ENCODE assay signal across 1 cellular context in the genomic region with DNA sequence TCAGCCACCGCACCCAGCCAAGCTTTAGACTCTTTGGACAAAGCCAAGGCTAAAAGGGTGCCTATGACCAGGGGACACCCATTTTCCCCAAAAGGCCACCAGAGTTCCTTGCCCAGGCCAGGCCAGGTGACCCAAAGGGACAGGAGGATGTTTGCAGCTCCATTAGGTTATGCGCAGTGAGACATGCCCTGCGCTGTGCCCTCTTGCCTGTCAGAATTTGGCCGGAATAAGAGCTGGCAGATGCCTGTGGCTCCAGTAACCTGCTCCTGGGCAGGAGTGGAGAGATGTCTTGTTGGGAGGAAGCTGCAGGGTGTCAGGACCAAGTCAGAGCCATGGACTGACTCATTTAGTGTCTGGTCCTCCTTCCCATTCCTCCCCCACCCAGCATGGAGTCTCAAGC.
TF ChIP-seq lines count a peak whose summit lies in the region.

No MANE protein-coding gene starts in this region.

TF ChIP-seq in GM23338, 12 proteins besides CTCF, POLR2A, EP300 and RAD21 (continued from another document):
- TF ChIP-seq, protein P1, sequence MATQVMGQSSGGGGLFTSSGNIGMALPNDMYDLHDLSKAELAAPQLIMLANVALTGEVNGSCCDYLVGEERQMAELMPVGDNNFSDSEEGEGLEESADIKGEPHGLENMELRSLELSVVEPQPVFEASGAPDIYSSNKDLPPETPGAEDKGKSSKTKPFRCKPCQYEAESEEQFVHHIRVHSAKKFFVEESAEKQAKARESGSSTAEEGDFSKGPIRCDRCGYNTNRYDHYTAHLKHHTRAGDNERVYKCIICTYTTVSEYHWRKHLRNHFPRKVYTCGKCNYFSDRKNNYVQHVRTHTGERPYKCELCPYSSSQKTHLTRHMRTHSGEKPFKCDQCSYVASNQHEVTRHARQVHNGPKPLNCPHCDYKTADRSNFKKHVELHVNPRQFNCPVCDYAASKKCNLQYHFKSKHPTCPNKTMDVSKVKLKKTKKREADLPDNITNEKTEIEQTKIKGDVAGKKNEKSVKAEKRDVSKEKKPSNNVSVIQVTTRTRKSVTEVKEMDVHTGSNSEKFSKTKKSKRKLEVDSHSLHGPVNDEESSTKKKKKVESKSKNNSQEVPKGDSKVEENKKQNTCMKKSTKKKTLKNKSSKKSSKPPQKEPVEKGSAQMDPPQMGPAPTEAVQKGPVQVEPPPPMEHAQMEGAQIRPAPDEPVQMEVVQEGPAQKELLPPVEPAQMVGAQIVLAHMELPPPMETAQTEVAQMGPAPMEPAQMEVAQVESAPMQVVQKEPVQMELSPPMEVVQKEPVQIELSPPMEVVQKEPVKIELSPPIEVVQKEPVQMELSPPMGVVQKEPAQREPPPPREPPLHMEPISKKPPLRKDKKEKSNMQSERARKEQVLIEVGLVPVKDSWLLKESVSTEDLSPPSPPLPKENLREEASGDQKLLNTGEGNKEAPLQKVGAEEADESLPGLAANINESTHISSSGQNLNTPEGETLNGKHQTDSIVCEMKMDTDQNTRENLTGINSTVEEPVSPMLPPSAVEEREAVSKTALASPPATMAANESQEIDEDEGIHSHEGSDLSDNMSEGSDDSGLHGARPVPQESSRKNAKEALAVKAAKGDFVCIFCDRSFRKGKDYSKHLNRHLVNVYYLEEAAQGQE (IDR thresholded peaks at IDR 0.05; ENCODE audit: unreplicated experiment): no peak
- TF ChIP-seq JUNB (IDR thresholded peaks at IDR 0.05; ENCODE audit: unreplicated experiment): no peak
- TF ChIP-seq, protein P2, sequence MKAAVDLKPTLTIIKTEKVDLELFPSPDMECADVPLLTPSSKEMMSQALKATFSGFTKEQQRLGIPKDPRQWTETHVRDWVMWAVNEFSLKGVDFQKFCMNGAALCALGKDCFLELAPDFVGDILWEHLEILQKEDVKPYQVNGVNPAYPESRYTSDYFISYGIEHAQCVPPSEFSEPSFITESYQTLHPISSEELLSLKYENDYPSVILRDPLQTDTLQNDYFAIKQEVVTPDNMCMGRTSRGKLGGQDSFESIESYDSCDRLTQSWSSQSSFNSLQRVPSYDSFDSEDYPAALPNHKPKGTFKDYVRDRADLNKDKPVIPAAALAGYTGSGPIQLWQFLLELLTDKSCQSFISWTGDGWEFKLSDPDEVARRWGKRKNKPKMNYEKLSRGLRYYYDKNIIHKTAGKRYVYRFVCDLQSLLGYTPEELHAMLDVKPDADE (IDR thresholded peaks at IDR 0.05): no peak
- no peak for TF ChIP-seq ZNF114 (CRISPR knock-in tag; IDR thresholded peaks at IDR 0.05)
- TF ChIP-seq EZH2 (IDR thresholded peaks at IDR 0.05; ENCODE audit: low read depth, unreplicated experiment): no peak
- no peak for TF ChIP-seq NANOG (IDR thresholded peaks at IDR 0.05; ENCODE audit: borderline replicate concordance)
- no peak for TF ChIP-seq ZNF331 (CRISPR knock-in tag; IDR thresholded peaks at IDR 0.05; ENCODE audit: low read depth)
- no peak for TF ChIP-seq CREB1 (CRISPR knock-in tag; IDR thresholded peaks at IDR 0.05; ENCODE audit: low read depth)
- TF ChIP-seq, protein P3, sequence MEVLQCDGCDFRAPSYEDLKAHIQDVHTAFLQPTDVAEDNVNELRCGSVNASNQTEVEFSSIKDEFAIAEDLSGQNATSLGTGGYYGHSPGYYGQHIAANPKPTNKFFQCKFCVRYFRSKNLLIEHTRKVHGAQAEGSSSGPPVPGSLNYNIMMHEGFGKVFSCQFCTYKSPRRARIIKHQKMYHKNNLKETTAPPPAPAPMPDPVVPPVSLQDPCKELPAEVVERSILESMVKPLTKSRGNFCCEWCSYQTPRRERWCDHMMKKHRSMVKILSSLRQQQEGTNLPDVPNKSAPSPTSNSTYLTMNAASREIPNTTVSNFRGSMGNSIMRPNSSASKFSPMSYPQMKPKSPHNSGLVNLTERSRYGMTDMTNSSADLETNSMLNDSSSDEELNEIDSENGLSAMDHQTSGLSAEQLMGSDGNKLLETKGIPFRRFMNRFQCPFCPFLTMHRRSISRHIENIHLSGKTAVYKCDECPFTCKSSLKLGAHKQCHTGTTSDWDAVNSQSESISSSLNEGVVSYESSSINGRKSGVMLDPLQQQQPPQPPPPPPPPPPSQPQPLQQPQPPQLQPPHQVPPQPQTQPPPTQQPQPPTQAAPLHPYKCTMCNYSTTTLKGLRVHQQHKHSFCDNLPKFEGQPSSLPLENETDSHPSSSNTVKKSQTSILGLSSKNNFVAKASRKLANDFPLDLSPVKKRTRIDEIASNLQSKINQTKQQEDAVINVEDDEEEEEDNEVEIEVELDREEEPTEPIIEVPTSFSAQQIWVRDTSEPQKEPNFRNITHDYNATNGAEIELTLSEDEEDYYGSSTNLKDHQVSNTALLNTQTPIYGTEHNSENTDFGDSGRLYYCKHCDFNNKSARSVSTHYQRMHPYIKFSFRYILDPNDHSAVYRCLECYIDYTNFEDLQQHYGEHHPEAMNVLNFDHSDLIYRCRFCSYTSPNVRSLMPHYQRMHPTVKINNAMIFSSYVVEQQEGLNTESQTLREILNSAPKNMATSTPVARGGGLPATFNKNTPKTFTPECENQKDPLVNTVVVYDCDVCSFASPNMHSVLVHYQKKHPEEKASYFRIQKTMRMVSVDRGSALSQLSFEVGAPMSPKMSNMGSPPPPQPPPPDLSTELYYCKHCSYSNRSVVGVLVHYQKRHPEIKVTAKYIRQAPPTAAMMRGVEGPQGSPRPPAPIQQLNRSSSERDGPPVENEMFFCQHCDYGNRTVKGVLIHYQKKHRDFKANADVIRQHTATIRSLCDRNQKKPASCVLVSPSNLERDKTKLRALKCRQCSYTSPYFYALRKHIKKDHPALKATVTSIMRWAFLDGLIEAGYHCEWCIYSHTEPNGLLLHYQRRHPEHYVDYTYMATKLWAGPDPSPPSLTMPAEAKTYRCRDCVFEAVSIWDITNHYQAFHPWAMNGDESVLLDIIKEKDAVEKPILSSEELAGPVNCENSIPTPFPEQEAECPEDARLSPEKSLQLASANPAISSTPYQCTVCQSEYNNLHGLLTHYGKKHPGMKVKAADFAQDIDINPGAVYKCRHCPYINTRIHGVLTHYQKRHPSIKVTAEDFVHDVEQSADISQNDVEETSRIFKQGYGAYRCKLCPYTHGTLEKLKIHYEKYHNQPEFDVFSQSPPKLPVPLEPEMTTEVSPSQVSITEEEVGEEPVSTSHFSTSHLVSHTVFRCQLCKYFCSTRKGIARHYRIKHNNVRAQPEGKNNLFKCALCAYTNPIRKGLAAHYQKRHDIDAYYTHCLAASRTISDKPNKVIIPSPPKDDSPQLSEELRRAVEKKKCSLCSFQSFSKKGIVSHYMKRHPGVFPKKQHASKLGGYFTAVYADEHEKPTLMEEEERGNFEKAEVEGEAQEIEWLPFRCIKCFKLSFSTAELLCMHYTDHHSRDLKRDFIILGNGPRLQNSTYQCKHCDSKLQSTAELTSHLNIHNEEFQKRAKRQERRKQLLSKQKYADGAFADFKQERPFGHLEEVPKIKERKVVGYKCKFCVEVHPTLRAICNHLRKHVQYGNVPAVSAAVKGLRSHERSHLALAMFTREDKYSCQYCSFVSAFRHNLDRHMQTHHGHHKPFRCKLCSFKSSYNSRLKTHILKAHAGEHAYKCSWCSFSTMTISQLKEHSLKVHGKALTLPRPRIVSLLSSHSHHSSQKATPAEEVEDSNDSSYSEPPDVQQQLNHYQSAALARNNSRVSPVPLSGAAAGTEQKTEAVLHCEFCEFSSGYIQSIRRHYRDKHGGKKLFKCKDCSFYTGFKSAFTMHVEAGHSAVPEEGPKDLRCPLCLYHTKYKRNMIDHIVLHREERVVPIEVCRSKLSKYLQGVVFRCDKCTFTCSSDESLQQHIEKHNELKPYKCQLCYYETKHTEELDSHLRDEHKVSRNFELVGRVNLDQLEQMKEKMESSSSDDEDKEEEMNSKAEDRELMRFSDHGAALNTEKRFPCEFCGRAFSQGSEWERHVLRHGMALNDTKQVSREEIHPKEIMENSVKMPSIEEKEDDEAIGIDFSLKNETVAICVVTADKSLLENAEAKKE (CRISPR knock-in tag; IDR thresholded peaks at IDR 0.05): no peak
- no peak for TF ChIP-seq EZH2phosphoT487 (IDR thresholded peaks at IDR 0.05; ENCODE audit: unreplicated experiment)
- no peak for TF ChIP-seq POLR2AphosphoS5 (IDR thresholded peaks at IDR 0.05; ENCODE audit: low read depth)
TF ChIP-seq in GM23338: peak in this region for 0.
